9 cellular contexts compared by ENCODE assay signal in the genomic region with DNA sequence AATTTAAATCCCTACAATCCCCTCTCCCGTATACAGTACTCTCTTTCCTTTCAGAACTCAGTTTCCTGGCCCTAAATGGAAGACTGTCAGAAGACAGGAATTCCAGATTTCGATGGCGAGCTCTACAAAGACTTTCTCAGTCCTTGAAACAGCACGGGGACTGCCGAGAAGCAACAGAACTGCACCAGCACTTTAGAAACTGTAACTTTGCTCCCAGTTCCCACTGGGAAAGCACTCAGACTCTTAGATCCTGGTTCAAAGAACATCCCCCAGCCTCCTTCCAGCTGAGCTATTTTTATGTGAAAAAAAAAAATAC. TPM values are rescaled to one million over a fixed set of nuclear protein-coding genes. Genes with fewer than 3 reads are reported as not detected.
DNase-seq lines count a peak whose midpoint lies in the region; ATAC-seq and TF ChIP-seq lines count a peak whose summit lies in the region.
"Had no signal": no experiment of that assay in that cellular context is flagged by ENCODE, and none has a peak within 500 bp of the region (broad histone marks: within the 10 kb centered on the region; RNA-seq: fewer than 3 reads in every experiment).

No MANE protein-coding gene starts in this region.

- TF ChIP-seq EP300 in transverse colon (IDR thresholded peaks at IDR 0.05; ENCODE audit: low read depth): no peak

- no peak overlapping the region for H3K18ac ChIP-seq in mesendoderm (ENCODE audit: low read length)

- no peaks in the 10 kb centered on the region for H3K27me3 ChIP-seq in mesendoderm (ENCODE audit: insufficient read depth, low read length, poor library complexity)
- H3K27me3 ChIP-seq in transverse colon: no peaks in the 10 kb centered on the region

- no peaks in the 10 kb centered on the region for H3K9me3 ChIP-seq in transverse colon

- H4K5ac ChIP-seq in mesendoderm (ENCODE audit: low read length): no peak overlapping the region

- H3K4me1 ChIP-seq in mesendoderm (ENCODE audit: control insufficient read depth, low read depth, low read length) (peaks cover 29% of the 10 kb centered on the region), transverse colon (peaks cover 18 to 82% (median 50%) of the 10 kb centered on the region in 4 donors)

- no peak for TF ChIP-seq POLR2A in transverse colon (IDR thresholded peaks at IDR 0.05)

- H3K4me3 Mint-ChIP-seq in activated T-cell treated with anti-CD3 and anti-CD28 coated beads, Interleukin-2, amount 50 U/mL, for 4 hours: peak overlapping the region; percentile 91
- H3K4me3 Mint-ChIP-seq in central memory CD8-positive, alpha-beta T cell: peak overlapping the region; percentile 98

- H3K79me1 ChIP-seq in mesendoderm (ENCODE audit: low read length): peaks cover 9% of the 10 kb centered on the region

- intact Hi-C loops in transverse colon (cut with DNase I; ENCODE audit: low total_unique reads): loop anchor here (2.0 kb wide), 1 partner anchor 35 kb away; no protein-coding TSS in a partner anchor

- WGBS in mesendoderm (ENCODE audit: extremely low coverage, insufficient coverage, low lambda C conversion rate): no CpG with 5 or more reads among the region's 5 CpGs
- 51 to 83% methylated on average over 3 to 5 of the region's 5 CpGs for WGBS in transverse colon (ENCODE audit: low coverage in 1 of 2), 2 donors

- peak overlapping the region; percentile 95 for H3K27ac Mint-ChIP-seq in central memory CD8-positive, alpha-beta T cell (ENCODE audit: low read depth)

- H3K4ac ChIP-seq in mesendoderm (ENCODE audit: low read depth, low read length): no peak overlapping the region

- H3K4me3 ChIP-seq in mesendoderm (ENCODE audit: low read length) (no peak overlapping the region), transverse colon (peak overlapping the region in 3 of 4 donors; percentile 96 to 99 (median 97))

- H3K27ac ChIP-seq in mesendoderm (ENCODE audit: low read depth, low read length): no peak overlapping the region
- peak overlapping the region; percentile 94 to 98 (median 94) for H3K27ac ChIP-seq in transverse colon

- H3K9ac ChIP-seq in mesendoderm (ENCODE audit: low read length): peak overlapping the region; percentile 96

- H3K36me3 Mint-ChIP-seq in activated T-cell treated with anti-CD3 and anti-CD28 coated beads, Interleukin-2, amount 50 U/mL, for 4 hours (ENCODE audit: insufficient read depth): no peaks in the 10 kb centered on the region
- H3K36me3 Mint-ChIP-seq in central memory CD8-positive, alpha-beta T cell (ENCODE audit: insufficient read depth): peaks cover 23% of the 10 kb centered on the region

- no peak overlapping the region for H2BK120ac ChIP-seq in mesendoderm (ENCODE audit: low read depth, low read length)

- peak overlapping the region; percentile 32 for H3K4me2 ChIP-seq in mesendoderm (ENCODE audit: low read length)

- H3K9me3 Mint-ChIP-seq in activated T-cell treated with anti-CD3 and anti-CD28 coated beads, Interleukin-2, amount 50 U/mL, for 4 hours: no peaks in the 10 kb centered on the region
- no peaks in the 10 kb centered on the region for H3K9me3 Mint-ChIP-seq in central memory CD8-positive, alpha-beta T cell

- no peak overlapping the region for H2AK5ac ChIP-seq in mesendoderm (ENCODE audit: low read length)

- H2BK15ac ChIP-seq in mesendoderm (replicated peaks; ENCODE audit: low read depth): no peak overlapping the region

- H2BK5ac ChIP-seq in mesendoderm (ENCODE audit: low read length): no peak overlapping the region

- peaks cover 67% of the 10 kb centered on the region for H3K79me2 ChIP-seq in mesendoderm (ENCODE audit: control insufficient read depth, insufficient read depth, low read length)

- no peak overlapping the region for H3K23ac ChIP-seq in mesendoderm (ENCODE audit: low read length)

- peaks cover 61% of the 10 kb centered on the region for H3K4me1 Mint-ChIP-seq in activated T-cell treated with anti-CD3 and anti-CD28 coated beads, Interleukin-2, amount 50 U/mL, for 4 hours (ENCODE audit: low read depth)
- peaks cover 63% of the 10 kb centered on the region for H3K4me1 Mint-ChIP-seq in central memory CD8-positive, alpha-beta T cell

- no peaks in the 10 kb centered on the region for H3K27me3 Mint-ChIP-seq in activated T-cell treated with anti-CD3 and anti-CD28 coated beads, Interleukin-2, amount 50 U/mL, for 4 hours (ENCODE audit: low read depth)
- no peaks in the 10 kb centered on the region for H3K27me3 Mint-ChIP-seq in central memory CD8-positive, alpha-beta T cell

- no peak for ATAC-seq in activated T-cell treated with anti-CD3 and anti-CD28 coated beads, Interleukin-2, amount 50 U/mL, for 4 hours
- ATAC-seq in central memory CD8-positive, alpha-beta T cell (replicated peaks; ENCODE audit: extremely low read depth, poor library complexity, severe bottlenecking): no peak

- H4K8ac ChIP-seq in mesendoderm (ENCODE audit: low read depth, low read length): no peak overlapping the region

- no peak for TF ChIP-seq CTCF in transverse colon (IDR thresholded peaks at IDR 0.05)

- no peak for DNase-seq in activated T-cell treated with anti-CD3 and anti-CD28 coated beads, Interleukin-2, amount 50 U/mL, for 4 hours
- DNase-seq in activated T-cell treated with anti-CD3 and anti-CD28 coated beads for 4 hours (no peak), mesendoderm (no peak), transverse colon (no peak), NCI-H2029 (lab: John Stamatoyannopoulos, UW) (no peak), NCI-H1436 treated with DMSO at 0.1 percent for 48 hours (lab: John Stamatoyannopoulos, UW) (no peak)
- no peak for DNase-seq in central memory CD8-positive, alpha-beta T cell (ENCODE audit: low spot score in 2 of 2)
- DNase-seq in activated CD4-positive, CD25-positive, alpha-beta regulatory T cell treated with anti-CD3 and anti-CD28 coated beads, Interleukin-2, amount 50 U/mL, for 72 hours: no peak
- DNase-seq: activated CD4-positive, alpha-beta T cell treated with anti-CD3 and anti-CD28 coated beads for 48 hours had no signal

- peak overlapping the region; percentile 99 for H3K56ac ChIP-seq in mesendoderm (ENCODE audit: low read length)

- H3K36me3 ChIP-seq in mesendoderm (ENCODE audit: control insufficient read depth, insufficient read depth, low read length) (no peaks in the 10 kb centered on the region), transverse colon (no peaks in the 10 kb centered on the region)

- in situ Hi-C loops in transverse colon (cut with MboI; ENCODE audit: low pct_ligation_motif_present in 1 of 4, low pct_unique_long_range_greater_than_20kb in 1 of 4, low sequenced_read_pairs in 3 of 4): no loop called here

RNA-seq across cellular contexts. Expression of gene PXN, which starts 1.8 kb away (rescaled TPM):
- 10 to 100 TPM; 49.2 to 54.0 (median 51.1) TPM for total RNA-seq in activated T-cell treated with anti-CD3 and anti-CD28 coated beads, Interleukin-2, amount 50 U/mL, for 4 hours
- polyA plus RNA-seq in mesendoderm (2013, experiment 1 of 2): 147 TPM
- 148 TPM for polyA plus RNA-seq in mesendoderm (2013, experiment 2 of 2)
- 100 to 1,000 TPM; 101 to 328 (median 198) TPM for total RNA-seq in transverse colon

RNA-seq across cellular contexts. Expression of gene RNU4-2, which starts 28.0 kb away (rescaled TPM):
- 1,000 to 10,000 TPM; 2,997 to 5,108 (median 5,011) TPM for total RNA-seq in activated T-cell treated with anti-CD3 and anti-CD28 coated beads, Interleukin-2, amount 50 U/mL, for 4 hours
- not detected for polyA plus RNA-seq in mesendoderm (2013, experiment 1 of 2)
- not detected for polyA plus RNA-seq in mesendoderm (2013, experiment 2 of 2)
- total RNA-seq in transverse colon: under 1 TPM; under 0.01 TPM

RNA-seq across cellular contexts. Expression of gene RNU4-1, which starts 29.4 kb away (rescaled TPM):
- total RNA-seq in activated T-cell treated with anti-CD3 and anti-CD28 coated beads, Interleukin-2, amount 50 U/mL, for 4 hours: 1,000 to 10,000 TPM in 2 of 3 donors, 100 to 1,000 TPM in 1; 980 to 2,356 (median 1,498) TPM
- not detected for polyA plus RNA-seq in mesendoderm (2013, experiment 1 of 2)
- polyA plus RNA-seq in mesendoderm (2013, experiment 2 of 2): not detected
- under 1 TPM in 3 of 4 donors, not detected in 1; under 0.01 TPM for total RNA-seq in transverse colon

RNA-seq across cellular contexts. Expression of gene SIRT4, which starts 38.4 kb away (rescaled TPM):
- total RNA-seq in activated T-cell treated with anti-CD3 and anti-CD28 coated beads, Interleukin-2, amount 50 U/mL, for 4 hours: 1 to 10 TPM; 1.3 to 1.8 (median 1.5) TPM
- 0.88 TPM for polyA plus RNA-seq in mesendoderm (2013, experiment 1 of 2)
- polyA plus RNA-seq in mesendoderm (2013, experiment 2 of 2): 0.81 TPM
- total RNA-seq in transverse colon: 1 to 10 TPM in 1 of 4 donors, under 1 TPM in 1, not detected in 2; 0.95 to 1.9 TPM

Comparison
In these comparisons a context has a peak if more than half of its experiments do, and no peak if none do; other contexts are left out.
1. RNA of gene RNU4-2, which starts 28.0 kb away (total RNA-seq): 2,997 to 5,108 TPM in activated T-cell treated with anti-CD3 and anti-CD28 coated beads, Interleukin-2, amount 50 U/mL, for 4 hours; under 0.01 TPM in transverse colon; every median in the first group is over 1,000 times any median in the second.
2. RNA of gene RNU4-1, which starts 29.4 kb away (total RNA-seq): 980 to 2,356 TPM in activated T-cell treated with anti-CD3 and anti-CD28 coated beads, Interleukin-2, amount 50 U/mL, for 4 hours; under 0.01 TPM in transverse colon; every median in the first group is over 100 times any median in the second.